Comparison of ENCODE assay signal across 7 cellular contexts in genomic region chr3:107065094-107065861, GRCh38.
A peak's percentile ranks its signal among the peaks of the same experiment; 100 is the strongest.
DNase-seq lines count a peak whose midpoint lies in the region; ATAC-seq and TF ChIP-seq lines count a peak whose summit lies in the region.

No MANE protein-coding gene starts in this region.

- peak overlapping the region; percentile 40 for H2AFZ ChIP-seq in IMR-90 (replicated peaks; ENCODE audit: low read length, poor library complexity)

- dilution Hi-C loops in IMR-90 (cut with HindIII; ENCODE audit: low sequenced_read_pairs, unreplicated experiment) = no loop called here

- 0 out of 2 replicates have a peak, but pooled peaks cover 2% of the 10 kb centered on the region for H3K9me1 ChIP-seq in IMR-90 (ENCODE audit: insufficient read depth, low read length)

- no peak overlapping the region; the same call in 1 of the 2 replicates for H2AK5ac ChIP-seq in IMR-90 (ENCODE audit: low read depth, low read length)

- H3K4me3 ChIP-seq in IMR-90 (ENCODE audit: insufficient read depth, low read depth, low read length) = no peak overlapping the region
- H3K4me3 ChIP-seq in esophagus muscularis mucosa = no peak overlapping the region

- no peak overlapping the region for H2AK9ac ChIP-seq in IMR-90 (replicated peaks; ENCODE audit: low read depth, low read length, poor library complexity)

- H4K91ac ChIP-seq in IMR-90 (ENCODE audit: insufficient read depth, low read depth, low read length) = no peak overlapping the region

- no peak overlapping the region for H3K4me2 ChIP-seq in IMR-90 (ENCODE audit: low read depth, low read length)

- intact Hi-C loops in IMR-90 (cut with micrococcal nuclease) (loop anchor here (2.0 to 10.0 kb wide), 6 partner anchors 52 to 1378 kb away; partner anchors contain the start of gene CBLB), esophagus muscularis mucosa (cut with DNase I) (loop anchor here (10.0 kb wide), 1 partner anchor 1380 kb away; no protein-coding TSS in a partner anchor)

- POLR2A ChIA-PET in IMR-90 (lab: Charles Lee; ENCODE audit: unreplicated experiment) = no interaction called here

- H3K79me1 ChIP-seq in IMR-90 (ENCODE audit: low read depth in 1 of 2, low read length in 2 of 2) = no peaks in the 10 kb centered on the region

- no peak for TF ChIP-seq EP300 in esophagus muscularis mucosa (IDR thresholded peaks at IDR 0.05)

- H3K4ac ChIP-seq in IMR-90 (ENCODE audit: low read depth, low read length) = peak overlapping the region; percentile 30

- CTCF ChIA-PET in IMR-90 (lab: Yijun Ruan, JAX) = interaction anchor here (0.5 to 1.3 kb wide), 11 partner anchors 21 to 1207 kb away, joined by 3 to 5 read pairs (median 3); no protein-coding TSS in a partner anchor

- no peak for TF ChIP-seq RAD21 in IMR-90 (IDR thresholded peaks at IDR 0.05; ENCODE audit: low read length)

- no peak for ATAC-seq in IMR-90 (ENCODE audit: low read depth)
- ATAC-seq in HG02981 (IDR thresholded peaks at IDR 0.05; ENCODE audit: unreplicated experiment) = no peak

- no peak overlapping the region for H2BK15ac ChIP-seq in IMR-90 (ENCODE audit: low read depth, low read length)

- no peak for DNase-seq in IMR-90
- peak; percentile 83 for DNase-seq in NCI-H446 treated with DMSO at 0.1 percent for 48 hours (lab: John Stamatoyannopoulos, UW)
- DNase-seq in cerebellum (ENCODE audit: low spot score) = peak; percentile 44
- DNase-seq in renal cortical epithelial cell (ENCODE audit: low read depth) = peak; percentile 5
- DNase-seq in GDM1 (lab: John Stamatoyannopoulos, UW) = no peak
- DNase-seq in esophagus muscularis mucosa (ENCODE audit: extremely low spot score) = no peak

- no peak overlapping the region for H3K9ac ChIP-seq in IMR-90 (ENCODE audit: low read depth, low read length)

- TF ChIP-seq POLR2A in IMR-90 (IDR thresholded peaks at IDR 0.05; ENCODE audit: low read depth, low read length) (no peak), esophagus muscularis mucosa (IDR thresholded peaks at IDR 0.05; ENCODE audit: low read depth) (no peak)

- H3K36me3 ChIP-seq in IMR-90 (ENCODE audit: control insufficient read depth, insufficient read depth, low read length) (no peaks in the 10 kb centered on the region), esophagus muscularis mucosa (no peaks in the 10 kb centered on the region)

- no peaks in the 10 kb centered on the region for H4K20me1 ChIP-seq in IMR-90 (ENCODE audit: insufficient read depth, low read length)

- in situ Hi-C loops in IMR-90 (cut with MboI; ENCODE audit: low sequenced_read_pairs) = no loop called here

- H3K27ac ChIP-seq in IMR-90 (ENCODE audit: insufficient read depth, low read length) (no peak overlapping the region), esophagus muscularis mucosa (replicated peaks in 1 of 4) (no peak overlapping the region)

- TF ChIP-seq CTCF in IMR-90 (conservative IDR thresholded peaks at IDR 0.05; ENCODE audit: low read depth, low read length) (no peak), esophagus muscularis mucosa (IDR thresholded peaks at IDR 0.05) (no peak)

- no peak overlapping the region for H2BK120ac ChIP-seq in IMR-90 (ENCODE audit: low read depth, low read length)

- H3K56ac ChIP-seq in IMR-90 (ENCODE audit: extremely low read depth, insufficient read depth, low read length) = no peak overlapping the region

- 77% methylated on average over 7 of the region's 13 CpGs; no CpG with 5 or more reads in 1 of the 2 experiments for WGBS in IMR-90 (ENCODE audit: extremely low coverage in 2 of 2, insufficient read length in 1 of 2), 2 experiments
- WGBS in esophagus muscularis mucosa = 43% methylated on average over 13 of the region's 13 CpGs

- no peak overlapping the region for H3K23ac ChIP-seq in IMR-90 (ENCODE audit: low read depth, low read length)

- no peak overlapping the region for H4K5ac ChIP-seq in IMR-90 (ENCODE audit: low read depth, low read length)

- H4K8ac ChIP-seq in IMR-90 (ENCODE audit: low read depth in 2 of 2, low read length in 2 of 2) = no peak overlapping the region

- no peak overlapping the region for H3K14ac ChIP-seq in IMR-90 (replicated peaks; ENCODE audit: low read depth, low read length)

- BruUV-seq in IMR-90 (replicated peaks; lab: Mats Ljungman, UMichigan) = no TSS peak

- H2BK20ac ChIP-seq in IMR-90 (ENCODE audit: low read depth, low read length) = no peak overlapping the region

- H3K4me1 ChIP-seq in IMR-90 (ENCODE audit: control insufficient read depth, insufficient read depth, low read length) (no peaks in the 10 kb centered on the region; the same call in 1 of the 2 replicates), esophagus muscularis mucosa (peaks cover 11 to 27% (median 15%) of the 10 kb centered on the region in 4 donors)

- H2BK5ac ChIP-seq in IMR-90 (ENCODE audit: low read depth, low read length, poor library complexity, severe bottlenecking) = no peak overlapping the region

- H3K18ac ChIP-seq in IMR-90 (ENCODE audit: low read depth, low read length) = no peak overlapping the region

- H3K9me3 ChIP-seq in IMR-90 (ENCODE audit: control insufficient read depth, insufficient read depth, low read length) (no peaks in the 10 kb centered on the region), esophagus muscularis mucosa (no peaks in the 10 kb centered on the region)

- H3K27me3 ChIP-seq in IMR-90 (ENCODE audit: control insufficient read depth, insufficient read depth, low read length) (no peaks in the 10 kb centered on the region), esophagus muscularis mucosa (no peaks in the 10 kb centered on the region)

TF ChIP-seq in IMR-90, 13 proteins besides CTCF, POLR2A, EP300 and RAD21:
- TF ChIP-seq CHD1 (IDR thresholded peaks at IDR 0.05; ENCODE audit: low read depth, low read length) = no peak
- no peak for TF ChIP-seq CEBPB (IDR thresholded peaks at IDR 0.05; ENCODE audit: low read depth, low read length)
- TF ChIP-seq RFX5 (IDR thresholded peaks at IDR 0.05; ENCODE audit: low read depth, low read length) = no peak
- TF ChIP-seq FOS (IDR thresholded peaks at IDR 0.05; ENCODE audit: low read depth, low read length) = no peak
- TF ChIP-seq MAZ (IDR thresholded peaks at IDR 0.05; ENCODE audit: borderline replicate concordance, low read depth, low read length) = no peak
- TF ChIP-seq MXI1 (IDR thresholded peaks at IDR 0.05; ENCODE audit: borderline replicate concordance, low read depth, low read length) = no peak
- no peak for TF ChIP-seq BHLHE40 (IDR thresholded peaks at IDR 0.05; ENCODE audit: low read depth, low read length)
- no peak for TF ChIP-seq RCOR1 (IDR thresholded peaks at IDR 0.05; ENCODE audit: insufficient replicate concordance, low read length)
- TF ChIP-seq MAFK (IDR thresholded peaks at IDR 0.05; ENCODE audit: low read depth, low read length) = no peak
- TF ChIP-seq, protein P1, sequence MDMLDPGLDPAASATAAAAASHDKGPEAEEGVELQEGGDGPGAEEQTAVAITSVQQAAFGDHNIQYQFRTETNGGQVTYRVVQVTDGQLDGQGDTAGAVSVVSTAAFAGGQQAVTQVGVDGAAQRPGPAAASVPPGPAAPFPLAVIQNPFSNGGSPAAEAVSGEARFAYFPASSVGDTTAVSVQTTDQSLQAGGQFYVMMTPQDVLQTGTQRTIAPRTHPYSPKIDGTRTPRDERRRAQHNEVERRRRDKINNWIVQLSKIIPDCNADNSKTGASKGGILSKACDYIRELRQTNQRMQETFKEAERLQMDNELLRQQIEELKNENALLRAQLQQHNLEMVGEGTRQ (IDR thresholded peaks at IDR 0.05; ENCODE audit: low read depth, low read length) = no peak
- TF ChIP-seq NFE2L2 (IDR thresholded peaks at IDR 0.05; ENCODE audit: low read depth, low read length) = no peak
- no peak for TF ChIP-seq SMC3 (IDR thresholded peaks at IDR 0.05; ENCODE audit: low read depth, low read length)
- no peak for TF ChIP-seq ELK1 (IDR thresholded peaks at IDR 0.05; ENCODE audit: borderline replicate concordance, low read depth, low read length)

Comparison
In these comparisons a context has a peak if more than half of its experiments do, and no peak if none do; other contexts are left out.
1. DNase-seq: peak in NCI-H446 treated with DMSO at 0.1 percent for 48 hours (single experiment), cerebellum (single experiment) and renal cortical epithelial cell (single experiment); none in IMR-90 (single experiment), GDM1 (single experiment) and esophagus muscularis mucosa (single experiment).